1 cellular context compared by ENCODE assay signal in the genomic region with DNA sequence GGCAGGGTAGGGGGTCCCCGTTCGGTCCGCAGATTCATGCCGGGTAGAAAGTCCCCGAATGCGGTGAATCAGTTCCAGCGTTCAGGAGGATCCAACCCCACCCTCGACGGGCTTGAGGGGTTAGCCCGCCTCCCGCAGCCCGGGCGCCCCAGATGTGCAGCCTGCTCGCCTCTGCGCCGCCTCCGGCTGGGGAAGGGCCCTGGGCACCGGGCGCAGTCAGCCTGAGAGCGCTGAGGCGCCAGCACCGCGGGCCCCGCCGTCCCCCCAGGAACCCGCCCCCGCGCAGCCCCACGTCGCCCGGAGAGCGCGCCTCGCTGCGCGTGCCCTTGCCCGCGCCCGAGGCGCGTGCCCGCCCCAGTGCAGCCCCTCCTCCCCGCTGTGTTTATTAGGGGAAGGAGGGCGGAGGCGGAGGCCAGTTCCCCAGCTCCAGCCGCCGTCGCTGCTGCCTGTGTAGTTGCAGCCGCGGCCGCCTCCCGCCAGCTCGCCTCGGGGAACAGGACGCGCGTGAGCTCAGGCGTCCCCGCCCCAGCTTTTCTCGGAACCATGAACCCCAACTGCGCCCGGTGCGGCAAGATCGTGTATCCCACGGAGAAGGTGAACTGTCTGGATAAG.
TF ChIP-seq lines count a peak whose summit lies in the region.

A gene with protein sequence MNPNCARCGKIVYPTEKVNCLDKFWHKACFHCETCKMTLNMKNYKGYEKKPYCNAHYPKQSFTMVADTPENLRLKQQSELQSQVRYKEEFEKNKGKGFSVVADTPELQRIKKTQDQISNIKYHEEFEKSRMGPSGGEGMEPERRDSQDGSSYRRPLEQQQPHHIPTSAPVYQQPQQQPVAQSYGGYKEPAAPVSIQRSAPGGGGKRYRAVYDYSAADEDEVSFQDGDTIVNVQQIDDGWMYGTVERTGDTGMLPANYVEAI (plus strand): TSS at position 412 of the 612 bp plus-strand sequence. CDS start 132 bp downstream, at position 544.

TF ChIP-seq in HepG2, 621 proteins besides CTCF, POLR2A, EP300 and RAD21 (continued from another document and continues in another):
- TF ChIP-seq FOXA3 (CRISPR knock-in tag; IDR thresholded peaks at IDR 0.05) (peak; percentile 57; the same call in 1 of the 2 replicates), ZSCAN29 (CRISPR knock-in tag; conservative IDR thresholded peaks at IDR 0.05) (no peak), BRCA1 (CRISPR knock-in tag; IDR thresholded peaks at IDR 0.05) (no peak), RXRB (CRISPR knock-in tag; IDR thresholded peaks at IDR 0.05; ENCODE audit: borderline replicate concordance) (0 out of 2 replicates have a peak, but pooled peaks have one; percentile 48), CENPT (CRISPR knock-in tag; IDR thresholded peaks at IDR 0.05; ENCODE audit: low read depth) (no peak), NFE2L1 (CRISPR knock-in tag; IDR thresholded peaks at IDR 0.05; ENCODE audit: borderline replicate concordance) (peak; percentile 20; the same call in 1 of the 2 replicates), YEATS2 (CRISPR knock-in tag; IDR thresholded peaks at IDR 0.05; ENCODE audit: borderline replicate concordance) (peak; percentile 54), ZNF17 (CRISPR knock-in tag; IDR thresholded peaks at IDR 0.05) (no peak), KMT2A (CRISPR knock-in tag; IDR thresholded peaks at IDR 0.05) (peak; percentile 22), TAF1 (CRISPR knock-in tag; IDR thresholded peaks at IDR 0.05) (peak; percentile 97), ZSCAN31 (CRISPR knock-in tag; IDR thresholded peaks at IDR 0.05; ENCODE audit: low read depth) (no peak; the same call in 1 of the 2 replicates), SAP130 (CRISPR knock-in tag; IDR thresholded peaks at IDR 0.05; ENCODE audit: low read depth) (peak; percentile 84), ZNF281 (CRISPR knock-in tag; IDR thresholded peaks at IDR 0.05; ENCODE audit: borderline replicate concordance) (peak; percentile 86), FOSL1 (CRISPR knock-in tag; IDR thresholded peaks at IDR 0.05; ENCODE audit: borderline replicate concordance) (no peak), NR1H2 (CRISPR knock-in tag; IDR thresholded peaks at IDR 0.05; ENCODE audit: borderline replicate concordance, low read depth) (peak; percentile 21; the same call in 1 of the 2 replicates), MED1 (CRISPR knock-in tag; IDR thresholded peaks at IDR 0.05) (peak; percentile 80), NFRKB (IDR thresholded peaks at IDR 0.05) (no peak), ZFP62 (CRISPR knock-in tag; IDR thresholded peaks at IDR 0.05) (no peak), HDAC6 (IDR thresholded peaks at IDR 0.05; ENCODE audit: low read depth, low read length) (no peak), SP140L (CRISPR knock-in tag; IDR thresholded peaks at IDR 0.05; ENCODE audit: borderline replicate concordance) (no peak), KLF12 (CRISPR knock-in tag; IDR thresholded peaks at IDR 0.05; ENCODE audit: borderline replicate concordance) (no peak; the same call in 1 of the 2 replicates), KDM6A (CRISPR knock-in tag; IDR thresholded peaks at IDR 0.05; ENCODE audit: low read depth) (no peak), TGIF2 (CRISPR knock-in tag; IDR thresholded peaks at IDR 0.05) (peak; percentile 94), ZNF143 (CRISPR knock-in tag; IDR thresholded peaks at IDR 0.05) (peak; percentile 28; the same call in 1 of the 2 replicates), ZNF34 (CRISPR knock-in tag; IDR thresholded peaks at IDR 0.05; ENCODE audit: borderline replicate concordance) (no peak), ZNF296 (CRISPR knock-in tag; conservative IDR thresholded peaks at IDR 0.05) (no peak), TBL1XR1 (IDR thresholded peaks at IDR 0.05; ENCODE audit: borderline replicate concordance, low read length, partially characterized antibody) (no peak), RFX5 (IDR thresholded peaks at IDR 0.05; ENCODE audit: low read depth, low read length) (0 out of 2 replicates have a peak, but pooled peaks have one; percentile 6), DNMT3B (CRISPR knock-in tag; conservative IDR thresholded peaks at IDR 0.05) (peak; percentile 64), ZSCAN25 (CRISPR knock-in tag; IDR thresholded peaks at IDR 0.05) (no peak), SMAD3 (CRISPR knock-in tag; IDR thresholded peaks at IDR 0.05) (peak; percentile 32; the same call in 1 of the 2 replicates), ARNT2 (CRISPR knock-in tag; IDR thresholded peaks at IDR 0.05; ENCODE audit: low read depth) (peak; percentile 79; the same call in 1 of the 2 replicates), ELF3 (CRISPR knock-in tag; IDR thresholded peaks at IDR 0.05) (peak; percentile 55), NFKB2 (CRISPR knock-in tag; IDR thresholded peaks at IDR 0.05; ENCODE audit: borderline replicate concordance) (peak; percentile 47; the same call in 1 of the 2 replicates), ZNF33B (CRISPR knock-in tag; IDR thresholded peaks at IDR 0.05) (no peak), ZNF225 (CRISPR knock-in tag; IDR thresholded peaks at IDR 0.05) (peak; percentile 95), ATM (IDR thresholded peaks at IDR 0.05; ENCODE audit: borderline replicate concordance) (no peak), TSC22D2 (CRISPR knock-in tag; IDR thresholded peaks at IDR 0.05; ENCODE audit: borderline replicate concordance) (0 out of 2 replicates have a peak, but pooled peaks have one; percentile 71), ATF7-NPFF (CRISPR knock-in tag; IDR thresholded peaks at IDR 0.05; ENCODE audit: low read depth) (peak; percentile 38), CCAR2 (optimal IDR thresholded peaks at IDR 0.05; ENCODE audit: low read depth, low read length) (no peak), ZNF629 (CRISPR knock-in tag; conservative IDR thresholded peaks at IDR 0.05) (no peak), KDM1A (CRISPR knock-in tag; IDR thresholded peaks at IDR 0.05) (no peak), ZNF354B (CRISPR knock-in tag; IDR thresholded peaks at IDR 0.05) (no peak), ZBTB49 (CRISPR knock-in tag; IDR thresholded peaks at IDR 0.05; ENCODE audit: borderline replicate concordance) (no peak)
- TF ChIP-seq, protein P1, sequence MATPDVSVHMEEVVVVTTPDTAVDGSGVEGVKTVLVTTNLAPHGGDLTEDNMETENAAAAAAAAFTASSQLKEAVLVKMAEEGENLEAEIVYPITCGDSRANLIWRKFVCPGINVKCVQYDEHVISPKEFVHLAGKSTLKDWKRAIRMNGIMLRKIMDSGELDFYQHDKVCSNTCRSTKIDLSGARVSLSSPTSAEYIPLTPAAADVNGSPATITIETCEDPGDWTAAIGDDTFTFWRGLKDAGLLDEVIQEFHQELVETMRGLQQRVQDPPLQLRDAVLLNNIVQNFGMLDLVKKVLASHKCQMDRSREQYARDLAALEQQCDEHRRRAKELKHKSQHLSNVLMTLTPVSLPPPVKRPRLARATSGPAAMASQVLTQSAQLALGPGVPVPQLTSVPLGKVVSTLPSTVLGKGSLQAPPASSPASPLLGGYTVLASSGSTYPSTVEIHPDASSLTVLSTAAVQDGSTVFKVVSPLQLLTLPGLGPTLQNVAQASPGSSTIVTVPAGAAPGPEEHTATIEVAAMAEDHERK (CRISPR knock-in tag; IDR thresholded peaks at IDR 0.05; ENCODE audit: low read depth) = no peak
- TF ChIP-seq, protein P2, sequence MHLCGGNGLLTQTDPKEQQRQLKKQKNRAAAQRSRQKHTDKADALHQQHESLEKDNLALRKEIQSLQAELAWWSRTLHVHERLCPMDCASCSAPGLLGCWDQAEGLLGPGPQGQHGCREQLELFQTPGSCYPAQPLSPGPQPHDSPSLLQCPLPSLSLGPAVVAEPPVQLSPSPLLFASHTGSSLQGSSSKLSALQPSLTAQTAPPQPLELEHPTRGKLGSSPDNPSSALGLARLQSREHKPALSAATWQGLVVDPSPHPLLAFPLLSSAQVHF (CRISPR knock-in tag; IDR thresholded peaks at IDR 0.05) = peak; percentile 91
- TF ChIP-seq, protein P3, sequence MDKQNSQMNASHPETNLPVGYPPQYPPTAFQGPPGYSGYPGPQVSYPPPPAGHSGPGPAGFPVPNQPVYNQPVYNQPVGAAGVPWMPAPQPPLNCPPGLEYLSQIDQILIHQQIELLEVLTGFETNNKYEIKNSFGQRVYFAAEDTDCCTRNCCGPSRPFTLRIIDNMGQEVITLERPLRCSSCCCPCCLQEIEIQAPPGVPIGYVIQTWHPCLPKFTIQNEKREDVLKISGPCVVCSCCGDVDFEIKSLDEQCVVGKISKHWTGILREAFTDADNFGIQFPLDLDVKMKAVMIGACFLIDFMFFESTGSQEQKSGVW (CRISPR knock-in tag; IDR thresholded peaks at IDR 0.05; ENCODE audit: borderline replicate concordance) = no peak
- TF ChIP-seq, protein P4, sequence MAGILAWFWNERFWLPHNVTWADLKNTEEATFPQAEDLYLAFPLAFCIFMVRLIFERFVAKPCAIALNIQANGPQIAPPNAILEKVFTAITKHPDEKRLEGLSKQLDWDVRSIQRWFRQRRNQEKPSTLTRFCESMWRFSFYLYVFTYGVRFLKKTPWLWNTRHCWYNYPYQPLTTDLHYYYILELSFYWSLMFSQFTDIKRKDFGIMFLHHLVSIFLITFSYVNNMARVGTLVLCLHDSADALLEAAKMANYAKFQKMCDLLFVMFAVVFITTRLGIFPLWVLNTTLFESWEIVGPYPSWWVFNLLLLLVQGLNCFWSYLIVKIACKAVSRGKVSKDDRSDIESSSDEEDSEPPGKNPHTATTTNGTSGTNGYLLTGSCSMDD (CRISPR knock-in tag; IDR thresholded peaks at IDR 0.05) = no peak
- TF ChIP-seq, protein P5, sequence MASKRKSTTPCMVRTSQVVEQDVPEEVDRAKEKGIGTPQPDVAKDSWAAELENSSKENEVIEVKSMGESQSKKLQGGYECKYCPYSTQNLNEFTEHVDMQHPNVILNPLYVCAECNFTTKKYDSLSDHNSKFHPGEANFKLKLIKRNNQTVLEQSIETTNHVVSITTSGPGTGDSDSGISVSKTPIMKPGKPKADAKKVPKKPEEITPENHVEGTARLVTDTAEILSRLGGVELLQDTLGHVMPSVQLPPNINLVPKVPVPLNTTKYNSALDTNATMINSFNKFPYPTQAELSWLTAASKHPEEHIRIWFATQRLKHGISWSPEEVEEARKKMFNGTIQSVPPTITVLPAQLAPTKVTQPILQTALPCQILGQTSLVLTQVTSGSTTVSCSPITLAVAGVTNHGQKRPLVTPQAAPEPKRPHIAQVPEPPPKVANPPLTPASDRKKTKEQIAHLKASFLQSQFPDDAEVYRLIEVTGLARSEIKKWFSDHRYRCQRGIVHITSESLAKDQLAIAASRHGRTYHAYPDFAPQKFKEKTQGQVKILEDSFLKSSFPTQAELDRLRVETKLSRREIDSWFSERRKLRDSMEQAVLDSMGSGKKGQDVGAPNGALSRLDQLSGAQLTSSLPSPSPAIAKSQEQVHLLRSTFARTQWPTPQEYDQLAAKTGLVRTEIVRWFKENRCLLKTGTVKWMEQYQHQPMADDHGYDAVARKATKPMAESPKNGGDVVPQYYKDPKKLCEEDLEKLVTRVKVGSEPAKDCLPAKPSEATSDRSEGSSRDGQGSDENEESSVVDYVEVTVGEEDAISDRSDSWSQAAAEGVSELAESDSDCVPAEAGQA (IDR thresholded peaks at IDR 0.05; ENCODE audit: low read depth) = no peak
- TF ChIP-seq, protein P5 (CRISPR knock-in tag; IDR thresholded peaks at IDR 0.05; ENCODE audit: borderline replicate concordance) = 0 out of 2 replicates have a peak, but pooled peaks have one; percentile 75
